8 cellular contexts compared by ENCODE assay signal in the genomic region with DNA sequence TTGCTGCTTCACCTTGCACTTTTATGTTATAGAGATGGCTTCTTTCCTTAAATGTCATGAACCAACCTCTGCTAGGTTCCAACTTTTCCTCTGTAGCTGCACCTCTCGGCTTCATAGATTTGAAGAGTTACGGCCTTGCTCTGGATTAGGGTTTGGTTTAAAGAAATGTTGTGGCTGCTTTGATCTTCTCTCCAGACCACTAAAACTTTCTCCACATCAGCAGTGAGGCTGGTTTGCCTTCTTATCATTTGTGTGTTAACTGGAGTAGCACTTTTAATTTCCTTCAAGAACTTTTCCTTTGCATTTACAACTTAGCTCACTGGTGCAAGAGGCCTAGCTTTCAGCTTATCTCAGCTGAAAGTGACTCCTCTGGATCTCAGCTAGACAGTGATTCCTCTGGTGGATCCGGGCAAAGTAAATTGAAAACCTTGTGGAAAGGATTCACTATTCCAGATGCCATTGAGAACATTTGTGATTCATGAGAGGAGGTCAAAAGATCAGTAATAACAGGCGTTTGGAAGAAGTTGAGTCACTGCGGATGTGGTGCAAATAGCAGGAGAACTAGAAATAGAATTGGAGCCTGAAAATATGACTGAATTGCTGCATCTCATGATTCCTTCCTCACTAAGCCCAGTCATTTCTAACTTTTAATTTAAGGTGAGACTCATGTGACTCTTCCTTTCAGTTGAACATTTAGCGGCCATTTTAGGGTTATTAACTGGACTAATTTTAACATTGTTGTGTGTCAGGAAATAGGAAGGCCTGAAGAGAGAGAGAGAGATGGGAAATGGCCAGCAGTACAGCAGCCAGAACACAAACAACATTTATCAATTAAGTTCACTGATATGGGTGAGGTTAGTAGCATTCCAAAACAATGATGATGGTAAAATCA. TPM values are rescaled to one million over a fixed set of nuclear protein-coding genes. Genes with fewer than 3 reads are reported as not detected.
DNase-seq lines count a peak whose midpoint lies in the region; ATAC-seq and TF ChIP-seq lines count a peak whose summit lies in the region.

No MANE protein-coding gene starts in this region.

- H3K27ac Mint-ChIP-seq in Caco-2 (ENCODE audit: unreplicated experiment), result no peak overlapping the region

- no peaks in the 10 kb centered on the region for H3K36me3 ChIP-seq in breast epithelium
- H3K36me3 ChIP-seq in Caco-2 (ENCODE audit: control insufficient read depth, insufficient read depth, low read length), result no peaks in the 10 kb centered on the region

- peak overlapping the region; percentile 60 to 84 for H3K27ac ChIP-seq in breast epithelium

- H3K27me3 Mint-ChIP-seq in Caco-2 (ENCODE audit: insufficient read depth, unreplicated experiment), result no peaks in the 10 kb centered on the region

- ATAC-seq in GM19455 (IDR thresholded peaks at IDR 0.05; ENCODE audit: unreplicated experiment) (peak; percentile 67), sciatic nerve (peak; percentile 88), GM21526 (IDR thresholded peaks at IDR 0.05; ENCODE audit: low FRiP score, unreplicated experiment) (no peak)

- H3K4me1 Mint-ChIP-seq in Caco-2 (ENCODE audit: low read depth, unreplicated experiment), result no peaks in the 10 kb centered on the region

- DNase-seq in AG20443 (ENCODE audit: low spot score) (peak; percentile 67), HPDE6-E6E7 (ENCODE audit: extremely low spot score) (peak; percentile 31), breast epithelium (ENCODE audit: low spot score in 2 of 2) (no peak), sciatic nerve (ENCODE audit: low spot score) (no peak), COLO668 (lab: John Stamatoyannopoulos, UW; ENCODE audit: unreplicated experiment) (no peak), Caco-2 (no peak)

- H3K4me1 ChIP-seq in breast epithelium (no peaks in the 10 kb centered on the region), Caco-2 (peaks cover 5% of the 10 kb centered on the region; the same call in 1 of the 2 replicates)

- H3K9me3 Mint-ChIP-seq in Caco-2 (ENCODE audit: unreplicated experiment), result no peaks in the 10 kb centered on the region

- CTCF ChIA-PET in Caco-2 (lab: Charles Lee), result no interaction called here

- H3K9me3 ChIP-seq in breast epithelium (no peaks in the 10 kb centered on the region), Caco-2 (no peaks in the 10 kb centered on the region; the same call in 1 of the 2 replicates)

- no peak for TF ChIP-seq POLR2A in breast epithelium (IDR thresholded peaks at IDR 0.05)

- H3K36me3 Mint-ChIP-seq in Caco-2 (ENCODE audit: insufficient read depth, unreplicated experiment), result no peaks in the 10 kb centered on the region

- TF ChIP-seq CTCF in breast epithelium (IDR thresholded peaks at IDR 0.05) (no peak), Caco-2 (IDR thresholded peaks at IDR 0.05; ENCODE audit: insufficient read depth in 1 of 2, low read depth in 1 of 2, low read length in 1 of 2, severe bottlenecking in 1 of 2, unreplicated experiment in 1 of 2) (no peak)

- POLR2A ChIA-PET in Caco-2 (lab: Charles Lee), result no interaction called here

- no peak overlapping the region for H3K4me3 Mint-ChIP-seq in Caco-2 (ENCODE audit: unreplicated experiment)

- H3K27me3 ChIP-seq in breast epithelium (no peaks in the 10 kb centered on the region), Caco-2 (replicated peaks; ENCODE audit: control insufficient read depth, insufficient read depth, low read length) (no peaks in the 10 kb centered on the region)

- no TSS peak for BruUV-seq in Caco-2 (replicated peaks; lab: Mats Ljungman, UMichigan)

- intact Hi-C loops in breast epithelium (cut with DNase I; ENCODE audit: low total_unique reads) (no loop called here), sciatic nerve (cut with DNase I) (no loop called here), Caco-2 (cut with micrococcal nuclease; ENCODE audit: unreplicated experiment) (no loop called here)

- H3K4me3 ChIP-seq in breast epithelium (no peak overlapping the region), Caco-2 (ENCODE audit: low read depth, low read length) (no peak overlapping the region)

RNA-seq across cellular contexts. Expression of a gene that starts 16.2 kb away (rescaled TPM):
- total RNA-seq in breast epithelium (100 to 1,000 TPM in 2 of 3 donors, 10 to 100 TPM in 1; 13.6 to 210 (median 189) TPM), sciatic nerve (137 TPM), Caco-2 (2022) (not detected in 2 replicates)

Comparison
In these comparisons a context has a peak if more than half of its experiments do, and no peak if none do; other contexts are left out.
1. DNase-seq: peak in AG20443 (single experiment) and HPDE6-E6E7 (single experiment); none in breast epithelium (0 of 2), sciatic nerve (single experiment), COLO668 (single experiment) and Caco-2 (0 of 2).
2. RNA of a gene that starts 16.2 kb away (total RNA-seq): 13.6 to 210 TPM in breast epithelium and 137 TPM in sciatic nerve (single experiment); not detected in Caco-2; every median in the first group is over 10 times any median in the second.